13 cellular contexts compared by ENCODE assay signal in genomic region chr7:18497082-18497481, GRCh38. TPM values are rescaled to one million over a fixed set of nuclear protein-coding genes. Genes with fewer than 3 reads are reported as not detected.
DNase-seq lines count a peak whose midpoint lies in the region; TF ChIP-seq lines count a peak whose summit lies in the region.
"Had no signal": no experiment of that assay in that cellular context is flagged by ENCODE, and none has a peak within 500 bp of the region (broad histone marks: within the 10 kb centered on the region; RNA-seq: fewer than 3 reads in every experiment).

No MANE protein-coding gene starts in this region.

- no peak for TF ChIP-seq POLR2A in tibial nerve (IDR thresholded peaks at IDR 0.05)

- H3K9me3 ChIP-seq in HUES64 (ENCODE audit: insufficient read depth, low read depth, low read length) (no peaks in the 10 kb centered on the region), ectodermal cell (ENCODE audit: control insufficient read depth, low read length) (no peaks in the 10 kb centered on the region), tibial nerve (no peaks in the 10 kb centered on the region)
- H3K9me3 ChIP-seq: testis had no signal

- TF ChIP-seq CTCF in tibial nerve (IDR thresholded peaks at IDR 0.05) = no peak

- peaks cover 40% of the 10 kb centered on the region for H3K4me1 ChIP-seq in HUES64 (ENCODE audit: insufficient read depth, low read length)
- H3K4me1 ChIP-seq in ectodermal cell (ENCODE audit: control insufficient read depth, insufficient read depth, low read length) = peaks cover 17% of the 10 kb centered on the region
- peaks cover 0 to 21% (median 5%) of the 10 kb centered on the region in 4 donors for H3K4me1 ChIP-seq in tibial nerve

- H3K27me3 ChIP-seq in HUES64 (ENCODE audit: insufficient read depth, low read length) (no peaks in the 10 kb centered on the region), ectodermal cell (ENCODE audit: control insufficient read depth, insufficient read depth, low read length, poor library complexity, severe bottlenecking) (no peaks in the 10 kb centered on the region), tibial nerve (no peaks in the 10 kb centered on the region)
- H3K27me3 ChIP-seq: testis had no signal

- H3K4me3 ChIP-seq in HUES64 (ENCODE audit: low read length) = peak overlapping the region; percentile 63
- peak overlapping the region; percentile 47 for H3K4me3 ChIP-seq in ectodermal cell (ENCODE audit: insufficient read depth, low read depth, low read length)
- H3K4me3 ChIP-seq in tibial nerve = no peak overlapping the region
- H3K4me3 ChIP-seq: GM23248, testis had no signal

- TF ChIP-seq EP300 in tibial nerve (IDR thresholded peaks at IDR 0.05) = no peak

- no peaks in the 10 kb centered on the region for H3K36me3 ChIP-seq in HUES64 (ENCODE audit: insufficient read depth, low read length)
- H3K36me3 ChIP-seq in ectodermal cell (ENCODE audit: control insufficient read depth, insufficient read depth, low read length) = no peaks in the 10 kb centered on the region
- no peaks in the 10 kb centered on the region for H3K36me3 ChIP-seq in tibial nerve

- DNase-seq in NCI-H1092 treated with DMSO at 0.1 percent for 48 hours (lab: John Stamatoyannopoulos, UW) (peak; percentile 55), NCI-H1092 (lab: John Stamatoyannopoulos, UW) (no peak), pons (ENCODE audit: low spot score) (peak; percentile 30), tibial nerve (ENCODE audit: low spot score in 2 of 2) (no peak), NCI-H526 (lab: John Stamatoyannopoulos, UW) (no peak), GDM1 (lab: John Stamatoyannopoulos, UW) (no peak)
- DNase-seq: 8988T, GM23248, NCI-H446, T-cell, testis had no signal

- H3K9ac ChIP-seq in HUES64 (ENCODE audit: low read depth, low read length) = no peak overlapping the region
- H3K9ac ChIP-seq: GM23248 had no signal

- WGBS in HUES64 = 68% methylated on average over 3 of the region's 3 CpGs
- 82 to 91% methylated on average over 3 of the region's 3 CpGs for WGBS in ectodermal cell, 2 experiments
- WGBS in tibial nerve, 2 donors = 79 to 84% methylated on average over 3 of the region's 3 CpGs

- H3K27ac ChIP-seq in HUES64 (ENCODE audit: low read depth, low read length) (no peak overlapping the region), ectodermal cell (ENCODE audit: insufficient read depth, low read depth, low read length, poor library complexity, severe bottlenecking) (no peak overlapping the region), tibial nerve (peak overlapping the region in 1 of 4 donors; percentile 29)
- H3K27ac ChIP-seq: GM23248, testis had no signal

RNA-seq across cellular contexts. Expression of gene HDAC9, which starts 1.5 kb away (rescaled TPM):
- 7.6 TPM for polyA plus RNA-seq in HUES64 (2013, experiment 1 of 2)
- 12.6 TPM for polyA plus RNA-seq in HUES64 (2013, experiment 2 of 2)
- 17.5 TPM for polyA plus RNA-seq in ectodermal cell (2013, experiment 1 of 4)
- polyA plus RNA-seq in ectodermal cell (2013, experiment 2 of 4) = 17.6 TPM
- polyA plus RNA-seq in ectodermal cell (2013, experiment 3 of 4) = 19.9 TPM
- polyA plus RNA-seq in ectodermal cell (2013, experiment 4 of 4) = 19.9 TPM
- 10 to 100 TPM; 10.3 to 48.4 (median 12.2) TPM for total RNA-seq in tibial nerve

Comparison
In these comparisons a context has a peak if more than half of its experiments do, and no peak if none do; other contexts are left out.
1. DNase-seq: peak in NCI-H1092 treated with DMSO at 0.1 percent for 48 hours (single experiment) and pons (single experiment); none in NCI-H1092 (single experiment), tibial nerve (0 of 2), NCI-H526 (0 of 2) and GDM1 (single experiment).
2. H3K4me3 ChIP-seq: peak in HUES64 (single experiment) and ectodermal cell (single experiment); none in tibial nerve (0 of 4).